8 cellular contexts compared by ENCODE assay signal in the genomic region with DNA sequence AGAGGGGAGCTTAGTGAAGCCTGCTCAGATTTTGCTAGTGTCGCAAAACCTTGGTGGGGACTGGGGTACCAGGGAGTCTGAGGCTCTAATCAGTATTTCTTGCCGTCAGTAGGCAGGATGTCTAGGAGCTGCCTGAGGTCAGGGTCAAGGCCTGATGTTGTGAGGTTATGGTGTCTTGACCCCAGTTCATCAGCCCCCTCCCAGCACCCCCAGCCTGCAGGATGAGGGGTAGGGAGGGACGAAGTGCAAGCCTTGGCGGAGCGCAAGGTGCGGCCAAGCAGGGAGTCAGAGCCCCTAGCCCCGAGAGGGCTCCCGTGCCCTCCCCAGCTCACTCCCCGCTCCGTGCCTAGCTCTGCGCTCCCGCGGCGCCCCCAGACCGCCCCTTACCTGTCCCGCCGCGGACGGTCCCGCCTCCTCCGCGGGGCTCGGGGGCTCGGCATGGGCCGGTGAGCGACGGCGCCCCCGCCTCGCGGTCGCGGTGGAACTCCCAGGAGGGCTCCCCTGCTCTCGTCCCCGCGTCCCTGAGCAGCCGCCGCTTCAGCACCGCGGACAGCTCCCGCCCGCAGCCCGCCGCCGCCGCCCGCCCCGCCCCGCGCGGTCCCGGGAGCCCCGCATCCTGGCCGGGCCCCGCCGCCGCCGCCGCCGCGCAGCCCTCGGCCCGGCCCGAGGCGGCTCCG. TPM values are rescaled to one million over a fixed set of nuclear protein-coding genes. Genes with fewer than 3 reads are reported as not detected.
A peak's percentile ranks its signal among the peaks of the same experiment; 100 is the strongest.
DNase-seq lines count a peak whose midpoint lies in the region; ATAC-seq and TF ChIP-seq lines count a peak whose summit lies in the region.

No MANE protein-coding gene starts in this region.

- no peak overlapping the region for H2AFZ ChIP-seq in PC-9

- H3K9me3 Mint-ChIP-seq in CD8-positive, alpha-beta memory T cell, result peaks cover 0 to 5% (median 2%) of the 10 kb centered on the region in 5 donors
- no peaks in the 10 kb centered on the region for H3K9me3 Mint-ChIP-seq in activated naive CD4-positive, alpha-beta T cell treated with anti-CD3 and anti-CD28 coated beads for 36 hours

- no peak overlapping the region for H3K27ac ChIP-seq in CD8-positive, alpha-beta memory T cell (ENCODE audit: low read depth, low read length)
- H3K27ac ChIP-seq in Panc1 (ENCODE audit: low read length), result no peak overlapping the region
- H3K27ac ChIP-seq in PC-9, result no peak overlapping the region
- no peak overlapping the region for H3K27ac ChIP-seq in brain microvascular endothelial cell

- CTCF ChIA-PET in CD8-positive, alpha-beta memory T cell (lab: Charles Lee), result no interaction called here
- CTCF ChIA-PET in Panc1 (lab: Charles Lee) (no interaction called here), PC-9 (lab: Charles Lee) (no interaction called here)
- CTCF ChIA-PET in activated naive CD4-positive, alpha-beta T cell treated with anti-CD3 and anti-CD28 coated beads for 36 hours (lab: Charles Lee), result no interaction called here

- no peak overlapping the region for H3K4me2 ChIP-seq in PC-9

- no peaks in the 10 kb centered on the region for H4K20me1 ChIP-seq in PC-9 (ENCODE audit: insufficient read depth)

- in situ Hi-C loops in Panc1 (cut with HindIII; ENCODE audit: low pct_unique_long_range_greater_than_20kb, low sequenced_read_pairs), result no loop called here
- in situ Hi-C loops in brain microvascular endothelial cell (cut with HindIII; ENCODE audit: low pct_ligation_motif_present, low sequenced_read_pairs), result no loop called here

- intact Hi-C loops in Panc1 (cut with micrococcal nuclease; ENCODE audit: unreplicated experiment), result no loop called here
- intact Hi-C loops in activated naive CD4-positive, alpha-beta T cell treated with anti-CD3 and anti-CD28 coated beads for 36 hours (cut with micrococcal nuclease), result no loop called here
- intact Hi-C loops in PC-9 (cut with micrococcal nuclease; ENCODE audit: unreplicated experiment), result no loop called here

- H3K4me3 Mint-ChIP-seq in CD8-positive, alpha-beta memory T cell, result no peak overlapping the region
- H3K4me3 Mint-ChIP-seq in activated naive CD4-positive, alpha-beta T cell treated with anti-CD3 and anti-CD28 coated beads for 36 hours, result no peak overlapping the region

- no peaks in the 10 kb centered on the region for H3K9me3 ChIP-seq in CD8-positive, alpha-beta memory T cell (ENCODE audit: low read length)
- no peaks in the 10 kb centered on the region for H3K9me3 ChIP-seq in Panc1 (ENCODE audit: control insufficient read depth, insufficient read depth, low read depth, low read length)
- no peaks in the 10 kb centered on the region for H3K9me3 ChIP-seq in PC-9 (ENCODE audit: insufficient read depth, low read depth)

- BruUV-seq in Panc1 (replicated peaks; lab: Mats Ljungman, UMichigan) (no TSS peak), PC-9 (replicated peaks; lab: Mats Ljungman, UMichigan) (no TSS peak)

- ATAC-seq in Panc1 (peak; percentile 73; the same call in 1 of the 2 replicates), GM18498 (IDR thresholded peaks at IDR 0.05; ENCODE audit: unreplicated experiment) (no peak)

- H3K4me1 Mint-ChIP-seq in CD8-positive, alpha-beta memory T cell, result peaks cover 3 to 4% (median 4%) of the 10 kb centered on the region in 3 donors
- peaks cover 2% of the 10 kb centered on the region for H3K4me1 Mint-ChIP-seq in activated naive CD4-positive, alpha-beta T cell treated with anti-CD3 and anti-CD28 coated beads for 36 hours (ENCODE audit: low read depth)

- TF ChIP-seq CTCF in Panc1 (IDR thresholded peaks at IDR 0.05) (no peak), PC-9 (conservative IDR thresholded peaks at IDR 0.05) (no peak), brain microvascular endothelial cell (IDR thresholded peaks at IDR 0.05; ENCODE audit: low read depth, low read length, missing control alignments) (no peak)

- H3F3A ChIP-seq in PC-9 (ENCODE audit: insufficient read depth, low read depth), result no peaks in the 10 kb centered on the region

- H3K4me3 ChIP-seq in CD8-positive, alpha-beta memory T cell (ENCODE audit: low read length), result no peak overlapping the region
- H3K4me3 ChIP-seq in Panc1 (ENCODE audit: low read depth in 2 of 2, low read length in 2 of 2) (no peak overlapping the region), PC-9 (no peak overlapping the region), brain microvascular endothelial cell (ENCODE audit: low read depth, low read length) (no peak overlapping the region)

- H3K4me1 ChIP-seq in CD8-positive, alpha-beta memory T cell (ENCODE audit: insufficient read depth, low read length), result no peaks in the 10 kb centered on the region
- H3K4me1 ChIP-seq in Panc1 (ENCODE audit: control insufficient read depth, insufficient read depth, low read length) (no peaks in the 10 kb centered on the region), PC-9 (replicated peaks; ENCODE audit: insufficient read depth) (no peaks in the 10 kb centered on the region)

- DNase-seq in CD8-positive, alpha-beta memory T cell, result peak; percentile 33 to 65 (median 47)
- DNase-seq in Panc1 (ENCODE audit: low read depth, low spot score) (no peak), iPS-NIHi11 (ENCODE audit: low spot score) (peak; percentile 98), PC-9 (no peak), brain microvascular endothelial cell (no peak)
- peak; percentile 61 for DNase-seq in activated naive CD4-positive, alpha-beta T cell treated with anti-CD3 and anti-CD28 coated beads for 36 hours
- peak; percentile 19 for DNase-seq in stimulated activated CD8-positive, alpha-beta memory T cell treated with anti-CD3 and anti-CD28 coated beads, Interleukin-12 subunit alpha, Interleukin-12 subunit beta, amount 100 ng/mL, for 4 hours (ENCODE audit: low read depth)

- H3K27ac Mint-ChIP-seq in CD8-positive, alpha-beta memory T cell, result no peak overlapping the region
- H3K27ac Mint-ChIP-seq in activated naive CD4-positive, alpha-beta T cell treated with anti-CD3 and anti-CD28 coated beads for 36 hours, result no peak overlapping the region

- H3K27me3 ChIP-seq in CD8-positive, alpha-beta memory T cell (ENCODE audit: insufficient read depth, low read length, poor library complexity, severe bottlenecking), result peaks cover 18% of the 10 kb centered on the region
- H3K27me3 ChIP-seq in Panc1 (ENCODE audit: control insufficient read depth, insufficient read depth, low read length), result peaks cover 7% of the 10 kb centered on the region; the same call in 1 of the 2 replicates
- peaks cover 13% of the 10 kb centered on the region; the same call in 1 of the 2 replicates for H3K27me3 ChIP-seq in PC-9 (ENCODE audit: insufficient read depth, low read depth)
- peaks cover 26% of the 10 kb centered on the region for H3K27me3 ChIP-seq in brain microvascular endothelial cell (replicated peaks)

- H3K36me3 ChIP-seq in CD8-positive, alpha-beta memory T cell (ENCODE audit: insufficient read depth, low read length), result no peaks in the 10 kb centered on the region
- no peaks in the 10 kb centered on the region for H3K36me3 ChIP-seq in Panc1 (ENCODE audit: control insufficient read depth, insufficient read depth, low read length)
- no peaks in the 10 kb centered on the region for H3K36me3 ChIP-seq in PC-9 (ENCODE audit: low read depth)
- H3K36me3 ChIP-seq in brain microvascular endothelial cell (replicated peaks), result no peaks in the 10 kb centered on the region

- no peaks in the 10 kb centered on the region for H3K9me2 ChIP-seq in PC-9 (ENCODE audit: insufficient read depth)

- no peaks in the 10 kb centered on the region for H3K36me3 Mint-ChIP-seq in CD8-positive, alpha-beta memory T cell
- H3K36me3 Mint-ChIP-seq in activated naive CD4-positive, alpha-beta T cell treated with anti-CD3 and anti-CD28 coated beads for 36 hours (ENCODE audit: low read depth), result peaks cover 1% of the 10 kb centered on the region

- POLR2A ChIA-PET in CD8-positive, alpha-beta memory T cell (lab: Charles Lee), result no interaction called here
- POLR2A ChIA-PET in Panc1 (lab: Charles Lee), result no interaction called here
- POLR2A ChIA-PET in PC-9 (lab: Charles Lee; ENCODE audit: unreplicated experiment), result no interaction called here

- H3K79me2 ChIP-seq in PC-9 (ENCODE audit: low read depth), result no peaks in the 10 kb centered on the region

- peaks cover 47 to 79% of the 10 kb centered on the region in 2 donors for H3K27me3 Mint-ChIP-seq in CD8-positive, alpha-beta memory T cell
- H3K27me3 Mint-ChIP-seq in activated naive CD4-positive, alpha-beta T cell treated with anti-CD3 and anti-CD28 coated beads for 36 hours (ENCODE audit: low read depth), result peaks cover 40% of the 10 kb centered on the region

RNA-seq across cellular contexts. Expression of gene SYNDIG1L, which starts 0.3 kb away (rescaled TPM):
- not detected for total RNA-seq in CD8-positive, alpha-beta memory T cell
- not detected for polyA plus RNA-seq in CD8-positive, alpha-beta memory T cell
- not detected for total RNA-seq in Panc1 (2021; ENCODE audit: unreplicated experiment)
- not detected for polyA plus RNA-seq in Panc1 (2012; ENCODE audit: insufficient read length)
- not detected for total RNA-seq in activated naive CD4-positive, alpha-beta T cell treated with anti-CD3 and anti-CD28 coated beads for 36 hours
- 0.38 and 0.52 TPM in 2 replicates for total RNA-seq in PC-9 (2021)

Comparison
In these comparisons a context has a peak if more than half of its experiments do, and no peak if none do; other contexts are left out.
1. DNase-seq: peak in CD8-positive, alpha-beta memory T cell (5 of 5), activated naive CD4-positive, alpha-beta T cell treated with anti-CD3 and anti-CD28 coated beads for 36 hours (single experiment), iPS-NIHi11 (single experiment) and stimulated activated CD8-positive, alpha-beta memory T cell treated with anti-CD3 and anti-CD28 coated beads, Interleukin-12 subunit alpha, Interleukin-12 subunit beta, amount 100 ng/mL, for 4 hours (single experiment); none in Panc1 (single experiment), PC-9 (0 of 2) and brain microvascular endothelial cell (single experiment).